Comparison of ENCODE assay signal across 1 cellular context in the genomic region with DNA sequence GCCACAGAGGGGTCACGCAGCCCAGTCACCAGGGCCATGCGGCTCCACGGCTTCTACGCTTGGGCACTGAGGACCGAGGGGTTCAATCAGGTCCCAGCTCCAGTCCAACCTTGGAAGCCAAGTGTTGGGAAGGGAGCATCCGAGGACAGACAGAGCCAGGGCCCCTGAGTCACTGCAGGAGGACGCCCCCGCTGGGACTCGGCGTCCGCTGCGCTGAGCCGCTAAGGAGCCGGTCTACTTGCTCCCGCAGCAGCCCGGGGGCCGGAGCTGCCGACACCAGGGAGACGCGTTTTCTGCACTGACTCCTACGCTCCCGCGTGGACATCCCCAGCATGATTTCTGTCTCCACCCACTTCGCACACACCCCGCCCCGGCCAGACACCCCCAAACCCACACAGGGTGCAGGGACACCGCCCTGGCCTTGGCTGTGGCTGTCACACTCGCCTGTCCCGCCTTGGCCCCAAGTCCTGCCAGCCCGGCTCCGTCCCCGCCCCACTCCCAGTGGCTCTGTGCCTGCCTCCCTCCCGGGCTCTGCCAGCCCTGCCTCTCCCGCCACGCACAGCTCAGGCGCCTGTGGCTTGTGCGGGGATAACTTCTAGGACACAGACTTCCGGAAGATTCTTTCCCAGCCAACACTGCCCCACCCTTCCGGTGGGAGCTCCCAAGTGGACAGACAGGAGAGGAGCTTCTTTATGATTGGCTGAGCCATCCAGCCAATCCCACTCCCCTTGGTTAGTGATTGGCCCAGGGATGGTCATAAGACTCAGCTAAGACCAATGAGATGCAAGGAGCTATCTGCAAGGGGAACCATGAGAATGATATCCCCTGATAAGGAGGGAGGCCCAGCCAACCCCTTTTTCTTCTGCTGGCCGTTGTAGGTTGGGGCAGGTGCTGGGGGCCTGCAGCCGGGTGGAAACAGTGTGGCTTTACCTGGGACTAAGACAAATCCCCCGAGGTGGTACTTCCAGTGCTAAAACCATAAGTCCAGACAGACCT.
TF ChIP-seq lines count a peak whose summit lies in the region.

No MANE protein-coding gene starts in this region.

TF ChIP-seq in K562, 482 proteins besides CTCF, POLR2A, EP300 and RAD21 (continued from another document):
- TF ChIP-seq ZBTB40 (IDR thresholded peaks at IDR 0.05) = peak; percentile 71
- TF ChIP-seq ZBTB40 (CRISPR knock-in tag; IDR thresholded peaks at IDR 0.05) = no peak
- TF ChIP-seq ZNF589 (CRISPR knock-in tag; IDR thresholded peaks at IDR 0.05; ENCODE audit: low read depth) = peak; percentile 40; the same call in 1 of the 2 replicates
- TF ChIP-seq GTF2A2 (tag; IDR thresholded peaks at IDR 0.05) = no peak
- TF ChIP-seq KDM5B (IDR thresholded peaks at IDR 0.05; ENCODE audit: insufficient replicate concordance, low read depth, low read length) = no peak
- TF ChIP-seq BACH1 (tag; IDR thresholded peaks at IDR 0.05) = no peak
- TF ChIP-seq ZNF586 (CRISPR knock-in tag; conservative IDR thresholded peaks at IDR 0.05) = no peak
- TF ChIP-seq ZNF224 (CRISPR knock-in tag; IDR thresholded peaks at IDR 0.05) = no peak
- TF ChIP-seq IRF9 (tag; IDR thresholded peaks at IDR 0.05) = no peak
- no peak for TF ChIP-seq SIN3B (IDR thresholded peaks at IDR 0.05; ENCODE audit: low read depth)
- no peak for TF ChIP-seq MCM2 (IDR thresholded peaks at IDR 0.05; ENCODE audit: low read depth)
- no peak for TF ChIP-seq ZZZ3 (IDR thresholded peaks at IDR 0.05)
- TF ChIP-seq, protein P1, sequence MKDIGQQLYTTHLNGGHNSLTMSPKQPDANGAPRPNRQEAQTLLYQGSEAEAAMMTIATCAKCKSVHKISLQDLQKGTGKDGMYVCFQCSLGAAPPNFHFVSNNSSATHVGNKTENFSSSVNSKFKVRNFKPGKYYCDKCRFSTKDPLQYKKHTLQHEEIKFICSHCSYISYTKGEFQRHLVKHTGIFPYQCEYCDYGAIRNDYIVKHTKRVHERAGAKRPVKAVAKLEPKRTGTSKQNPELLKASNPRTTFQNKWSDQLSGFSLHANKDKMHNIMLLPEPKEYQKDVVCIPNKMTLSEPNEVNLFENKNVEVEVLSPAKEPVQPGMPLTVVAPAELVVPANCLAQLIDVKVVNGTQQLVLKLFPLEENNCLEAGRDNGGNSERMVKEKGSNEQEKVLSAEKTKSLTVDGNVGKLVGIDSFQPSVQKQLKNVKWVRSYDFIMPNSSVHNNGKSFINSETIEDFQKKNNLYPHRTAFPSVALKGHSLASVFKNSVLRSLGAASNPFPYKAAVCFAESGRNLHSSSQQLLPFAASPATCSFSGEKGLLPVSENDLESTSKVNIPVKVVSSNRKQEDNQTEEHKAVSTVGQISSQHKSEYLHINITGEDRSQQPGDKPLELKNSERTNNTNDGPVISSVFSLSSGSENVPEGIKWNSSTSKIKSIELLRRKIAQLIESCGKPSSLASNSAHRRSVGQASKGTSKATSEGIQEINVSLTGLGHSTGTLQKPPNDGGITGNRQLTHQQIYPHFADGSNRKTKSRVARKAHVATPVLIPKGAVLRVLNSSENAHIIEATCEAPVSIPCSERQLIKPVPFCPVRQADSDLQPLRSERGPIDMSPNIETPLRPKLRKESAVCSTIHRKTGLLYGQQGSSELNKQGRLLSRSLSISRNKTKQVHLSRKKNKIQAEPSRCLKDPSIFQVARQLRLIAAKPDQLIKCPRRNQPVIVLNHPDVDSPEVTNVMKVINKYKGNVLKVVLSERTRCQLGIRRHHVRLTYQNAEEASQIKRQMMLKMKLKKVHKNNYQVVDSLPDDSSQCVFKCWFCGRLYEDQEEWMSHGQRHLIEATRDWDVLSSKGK (CRISPR knock-in tag; IDR thresholded peaks at IDR 0.05) = no peak
- TF ChIP-seq ZFP91 (CRISPR knock-in tag; IDR thresholded peaks at IDR 0.05) = no peak
- no peak for TF ChIP-seq RBM34 (IDR thresholded peaks at IDR 0.05; ENCODE audit: borderline replicate concordance, insufficient read depth, low read length)
- no peak for TF ChIP-seq TCF3 (CRISPR knock-in tag; IDR thresholded peaks at IDR 0.05)
- TF ChIP-seq SAFB2 (IDR thresholded peaks at IDR 0.05; ENCODE audit: borderline replicate concordance, low read depth, low read length, severe bottlenecking) = no peak
- TF ChIP-seq CC2D1A (IDR thresholded peaks at IDR 0.05) = peak; percentile 40; the same call in 1 of the 2 replicates
- TF ChIP-seq POLR2G (IDR thresholded peaks at IDR 0.05; ENCODE audit: low read depth, low read length) = peak; percentile 72
- no peak for TF ChIP-seq ZKSCAN1 (IDR thresholded peaks at IDR 0.05; ENCODE audit: low read depth, low read length)
- TF ChIP-seq ZNF184 (CRISPR knock-in tag; IDR thresholded peaks at IDR 0.05) = no peak
TF ChIP-seq in K562: peak in this region for 48.
